ENCODE assay signal across 10 cellular contexts in genomic region chr19:30784850-30785459, GRCh38.
A peak's percentile ranks its signal among the peaks of the same experiment; 100 is the strongest.
DNase-seq lines count a peak whose midpoint lies in the region; ATAC-seq, FAIRE-seq and TF ChIP-seq lines count a peak whose summit lies in the region.
"Had no signal": no experiment of that assay in that cellular context is flagged by ENCODE, and none has a peak within 500 bp of the region (broad histone marks: within the 10 kb centered on the region; RNA-seq: fewer than 3 reads in every experiment).

No MANE protein-coding gene starts in this region.

- no peak overlapping the region for H3K27ac Mint-ChIP-seq in glutamatergic neuron (ENCODE audit: unreplicated experiment)

- H3K4me3 Mint-ChIP-seq in glutamatergic neuron (ENCODE audit: unreplicated experiment): no peak overlapping the region

- H3K36me3 ChIP-seq in PC-9 (ENCODE audit: low read depth) (no peaks in the 10 kb centered on the region), sigmoid colon (no peaks in the 10 kb centered on the region)

- H3K27ac ChIP-seq in A549 (no peak overlapping the region), PC-9 (no peak overlapping the region), sigmoid colon (no peak overlapping the region)

- H3K27me3 Mint-ChIP-seq in glutamatergic neuron (ENCODE audit: unreplicated experiment): peaks cover 3% of the 10 kb centered on the region

- FAIRE-seq in A549 (lab: Jason Lieb, UNC): no peak
- FAIRE-seq: frontal cortex, GM18507 had no signal

- H3K4me2 ChIP-seq in A549: no peak overlapping the region
- no peak overlapping the region for H3K4me2 ChIP-seq in PC-9

- no peak for TF ChIP-seq POLR2A in A549 (IDR thresholded peaks at IDR 0.05; ENCODE audit: low read length)
- TF ChIP-seq POLR2A in sigmoid colon (IDR thresholded peaks at IDR 0.05): no peak

- no peaks in the 10 kb centered on the region for H3K9me2 ChIP-seq in PC-9 (ENCODE audit: insufficient read depth)

- no peaks in the 10 kb centered on the region for H3K4me1 ChIP-seq in A549
- no peaks in the 10 kb centered on the region for H3K4me1 ChIP-seq in PC-9 (replicated peaks; ENCODE audit: insufficient read depth)
- no peaks in the 10 kb centered on the region for H3K4me1 ChIP-seq in sigmoid colon

- H3K4me1 Mint-ChIP-seq in glutamatergic neuron (ENCODE audit: low read depth, unreplicated experiment): peaks cover 2% of the 10 kb centered on the region

- POLR2A ChIA-PET in A549 (lab: Yijun Ruan, JAX): no interaction called here
- POLR2A ChIA-PET in PC-9 (lab: Charles Lee; ENCODE audit: unreplicated experiment): no interaction called here

- peak; percentile 41 to 54; a peak in 4 of 5 replicates for TF ChIP-seq RAD21 in A549 (conservative IDR thresholded peaks at IDR 0.05 in 1 of 2, IDR thresholded peaks at IDR 0.05 in 1 of 2)

- intact Hi-C loops in PC-9 (cut with micrococcal nuclease; ENCODE audit: unreplicated experiment): loop anchor here (10.0 kb wide), 1 partner anchor 1440 kb away; no protein-coding TSS in a partner anchor
- intact Hi-C loops in sigmoid colon (cut with DNase I): loop anchor here (2.0 to 10.0 kb wide), 3 partner anchors 572 to 1440 kb away; no protein-coding TSS in a partner anchor

- H2AFZ ChIP-seq in PC-9: no peak overlapping the region

- 8% methylated on average over 12 of the region's 12 CpGs for WGBS in A549 (ENCODE audit: missing lambda C conversion rate)
- 56 to 64% methylated on average over 12 of the region's 12 CpGs for WGBS in sigmoid colon, 2 donors

- BruUV-seq in PC-9 (replicated peaks; lab: Mats Ljungman, UMichigan): no TSS peak

- H3K27me3 ChIP-seq in PC-9 (ENCODE audit: insufficient read depth, low read depth) (0 out of 2 replicates have a peak, but pooled peaks cover 8% of the 10 kb centered on the region), sigmoid colon (no peaks in the 10 kb centered on the region)

- H3K4me3 ChIP-seq in A549 (no peak overlapping the region), PC-9 (no peak overlapping the region), sigmoid colon (no peak overlapping the region)

- no peaks in the 10 kb centered on the region for H4K20me1 ChIP-seq in PC-9 (ENCODE audit: insufficient read depth)

- peak in 1 of 2 experiments; percentile 83; a peak in 3 of 6 replicates for ATAC-seq in A549
- peak; percentile 39 for ATAC-seq in GM18868 (IDR thresholded peaks at IDR 0.05; ENCODE audit: unreplicated experiment)

- TF ChIP-seq EP300 in A549 (IDR thresholded peaks at IDR 0.05) (no peak), sigmoid colon (IDR thresholded peaks at IDR 0.05) (no peak)

- TF ChIP-seq CTCF in A549 (IDR thresholded peaks at IDR 0.05) (peak; percentile 40; the same call in 2 of the 3 replicates), PC-9 (conservative IDR thresholded peaks at IDR 0.05) (peak; percentile 65), glutamatergic neuron (IDR thresholded peaks at IDR 0.05; ENCODE audit: partially characterized antibody, unreplicated experiment) (peak; percentile 60), sigmoid colon (IDR thresholded peaks at IDR 0.05) (peak; percentile 37 to 65 (median 58))

- H3K9me3 ChIP-seq in A549: 0 out of 3 replicates have a peak, but pooled peaks cover 4% of the 10 kb centered on the region
- no peaks in the 10 kb centered on the region for H3K9me3 ChIP-seq in PC-9 (ENCODE audit: insufficient read depth, low read depth)
- no peaks in the 10 kb centered on the region for H3K9me3 ChIP-seq in sigmoid colon

- no peaks in the 10 kb centered on the region for H3K36me3 Mint-ChIP-seq in glutamatergic neuron (ENCODE audit: unreplicated experiment)

- H3K79me2 ChIP-seq in PC-9 (ENCODE audit: low read depth): no peaks in the 10 kb centered on the region

- DNase-seq in A549 (ENCODE audit: low read depth in 1 of 2, low spot score in 1 of 2): peak; percentile 42 to 51
- DNase-seq in PC-9: peak in 1 of 2 experiments; percentile 17
- DNase-seq in activated T-helper 1 cell treated with Interleukin-2 at 50 U/mL for 16 hours (ENCODE audit: low read depth): peak; percentile 25
- DNase-seq in glutamatergic neuron: peak; percentile 67
- peak; percentile 76 for DNase-seq in sigmoid colon
- no peak for DNase-seq in GF-D8 (lab: John Stamatoyannopoulos, UW)
- DNase-seq in DMS153 (lab: John Stamatoyannopoulos, UW): no peak

- no peaks in the 10 kb centered on the region for H3F3A ChIP-seq in PC-9 (ENCODE audit: insufficient read depth, low read depth)

- CTCF ChIA-PET in A549 (lab: Yijun Ruan, JAX): interaction anchor here (0.6 to 2.8 kb wide), 12 partner anchors 8 to 1785 kb away, joined by 3 to 10 read pairs (median 4); no protein-coding TSS in a partner anchor
- CTCF ChIA-PET in PC-9 (lab: Charles Lee): no interaction called here

- H3K9me3 Mint-ChIP-seq in glutamatergic neuron (ENCODE audit: unreplicated experiment): no peaks in the 10 kb centered on the region

TF ChIP-seq in A549, 52 proteins besides CTCF, POLR2A, EP300 and RAD21:
- no peak for TF ChIP-seq FOXS1 (CRISPR knock-in tag; IDR thresholded peaks at IDR 0.05)
- TF ChIP-seq SMC3 (IDR thresholded peaks at IDR 0.05): peak; percentile 42; the same call in 1 of the 3 replicates
- no peak for TF ChIP-seq BCL3 (IDR thresholded peaks at IDR 0.05)
- no peak for TF ChIP-seq E2F6 (IDR thresholded peaks at IDR 0.05; ENCODE audit: borderline replicate concordance, low read depth)

Comparison
In these comparisons a context has a peak if more than half of its experiments do, and no peak if none do; other contexts are left out.
1. DNase-seq: peak in A549 (2 of 2), activated T-helper 1 cell treated with Interleukin-2 at 50 U/mL for 16 hours (single experiment), glutamatergic neuron (single experiment) and sigmoid colon (single experiment); none in GF-D8 (single experiment) and DMS153 (single experiment).
2. Peak in every context shown above with its lines, with median percentiles within 50 percentile points of each other: CTCF ChIP-seq.